In genomic region chr2:170446078-170446477, GRCh38 we compare ENCODE assay signal across 21 cellular contexts.
A peak's percentile ranks its signal among the peaks of the same experiment; 100 is the strongest.
DNase-seq lines count a peak whose midpoint lies in the region; FAIRE-seq and TF ChIP-seq lines count a peak whose summit lies in the region.
"Had no signal": no experiment of that assay in that cellular context is flagged by ENCODE, and none has a peak within 500 bp of the region (broad histone marks: within the 10 kb centered on the region; RNA-seq: fewer than 3 reads in every experiment).

No MANE protein-coding gene starts in this region.

- peak; percentile 9 for DNase-seq in SIG-M5 treated with dmso at 0.1 percent for 504 hours (lab: John Stamatoyannopoulos, UW; ENCODE audit: unreplicated experiment)
- no peak for DNase-seq in SIG-M5 (lab: John Stamatoyannopoulos, UW)
- peak; percentile 17 for DNase-seq in NCI-H226
- DNase-seq in bronchial epithelial cell (ENCODE audit: low read depth), result peak; percentile 24
- DNase-seq in G401 (ENCODE audit: low spot score), result no peak
- DNase-seq in osteocyte (ENCODE audit: extremely low spot score, unreplicated experiment), result no peak
- DNase-seq in kidney, result no peak
- DNase-seq in esophagus squamous epithelium (lab: John Stamatoyannopoulos, UW), result no peak
- DNase-seq: AML-193; C1 segment of cervical spinal cord; CD8-positive, alpha-beta T cell; KG1; NCI-H1092 treated with DMSO at 0.1 percent for 48 hours; NCI-H1436 treated with DMSO at 0.1 percent for 48 hours; NCI-H1930; NCI-H524 treated with DMSO at 0.1 percent for 48 hours; NCI-H82; T-helper 1 cell had no signal

- H3K9me3 ChIP-seq in kidney (ENCODE audit: control insufficient read depth in 1 of 2, low read length in 2 of 2) (no peaks in the 10 kb centered on the region), esophagus squamous epithelium (no peaks in the 10 kb centered on the region)

- in situ Hi-C loops in G401 (cut with HindIII; ENCODE audit: low sequenced_read_pairs), result no loop called here

- H3K27ac ChIP-seq in kidney (ENCODE audit: low read depth in 2 of 2, low read length in 2 of 2) (no peak overlapping the region), esophagus squamous epithelium (no peak overlapping the region)
- H3K27ac ChIP-seq: 22Rv1 had no signal

- peaks cover 3% of the 10 kb centered on the region for H3K9me3 Mint-ChIP-seq in osteocyte (ENCODE audit: unreplicated experiment)

- no peak for FAIRE-seq in bronchial epithelial cell (lab: Jason Lieb, UNC)
- FAIRE-seq in kidney (lab: Jason Lieb, UNC), result no peak
- FAIRE-seq: H54, RCC 7860 had no signal

- no peaks in the 10 kb centered on the region for H3K4me1 Mint-ChIP-seq in osteocyte (ENCODE audit: unreplicated experiment)

- H3K4me1 ChIP-seq in kidney (ENCODE audit: control insufficient read depth in 1 of 2, insufficient read depth in 1 of 2, low read depth in 1 of 2, low read length in 2 of 2) (no peaks in the 10 kb centered on the region), esophagus squamous epithelium (peaks cover 0 to 4% (median 0%) of the 10 kb centered on the region in 3 donors)

- 43 to 63% methylated on average over 3 of the region's 3 CpGs for WGBS in esophagus squamous epithelium, 2 donors

- no peak for TF ChIP-seq POLR2A in esophagus squamous epithelium (IDR thresholded peaks at IDR 0.05)

- H3K27ac Mint-ChIP-seq in osteocyte (ENCODE audit: unreplicated experiment), result no peak overlapping the region
- H3K27ac Mint-ChIP-seq: CD8-positive, alpha-beta T cell had no signal

- no peak overlapping the region for H3K9ac ChIP-seq in kidney (ENCODE audit: low read length in 2 of 2)

- H3K4me3 ChIP-seq in bronchial epithelial cell (ENCODE audit: low read depth, low read length) (no peak overlapping the region), kidney (ENCODE audit: low read length in 2 of 2) (no peak overlapping the region), esophagus squamous epithelium (no peak overlapping the region)

- intact Hi-C loops in kidney (cut with DNase I) (no loop called here), esophagus squamous epithelium (cut with DNase I) (no loop called here)

- peaks cover 19% of the 10 kb centered on the region for H3K27me3 Mint-ChIP-seq in osteocyte (ENCODE audit: unreplicated experiment)

- TF ChIP-seq CTCF in bronchial epithelial cell (IDR thresholded peaks at IDR 0.05; ENCODE audit: insufficient read depth, low read length, severe bottlenecking) (no peak), osteocyte (IDR thresholded peaks at IDR 0.05) (no peak), kidney (IDR thresholded peaks at IDR 0.05; ENCODE audit: borderline replicate concordance, extremely low read depth, insufficient read depth) (no peak), esophagus squamous epithelium (IDR thresholded peaks at IDR 0.05) (no peak)

- H3K27me3 ChIP-seq in bronchial epithelial cell (ENCODE audit: control insufficient read depth, insufficient read depth, low read length) (no peaks in the 10 kb centered on the region), esophagus squamous epithelium (peaks cover 0 to 5% (median 0%) of the 10 kb centered on the region in 4 donors)

- no peaks in the 10 kb centered on the region for H3K36me3 ChIP-seq in bronchial epithelial cell (ENCODE audit: control insufficient read depth, insufficient read depth, low read length)
- H3K36me3 ChIP-seq in kidney (ENCODE audit: control insufficient read depth in 1 of 2, insufficient read depth in 2 of 2, low read length in 2 of 2), result no peaks in the 10 kb centered on the region
- no peaks in the 10 kb centered on the region for H3K36me3 ChIP-seq in esophagus squamous epithelium

- H3K4me3 Mint-ChIP-seq in osteocyte (ENCODE audit: unreplicated experiment), result no peak overlapping the region
- H3K4me3 Mint-ChIP-seq: CD8-positive, alpha-beta T cell had no signal

- H3K36me3 Mint-ChIP-seq in osteocyte (ENCODE audit: unreplicated experiment), result no peaks in the 10 kb centered on the region
- H3K36me3 Mint-ChIP-seq: CD8-positive, alpha-beta T cell had no signal

Comparison
In these comparisons a context has a peak if more than half of its experiments do, and no peak if none do; other contexts are left out.
1. DNase-seq: peak in SIG-M5 treated with dmso at 0.1 percent for 504 hours (single experiment), NCI-H226 (single experiment) and bronchial epithelial cell (single experiment); none in SIG-M5 (single experiment), G401 (single experiment), osteocyte (single experiment), kidney (single experiment) and esophagus squamous epithelium (single experiment).